Comparison of ENCODE assay signal across 21 cellular contexts in the genomic region with DNA sequence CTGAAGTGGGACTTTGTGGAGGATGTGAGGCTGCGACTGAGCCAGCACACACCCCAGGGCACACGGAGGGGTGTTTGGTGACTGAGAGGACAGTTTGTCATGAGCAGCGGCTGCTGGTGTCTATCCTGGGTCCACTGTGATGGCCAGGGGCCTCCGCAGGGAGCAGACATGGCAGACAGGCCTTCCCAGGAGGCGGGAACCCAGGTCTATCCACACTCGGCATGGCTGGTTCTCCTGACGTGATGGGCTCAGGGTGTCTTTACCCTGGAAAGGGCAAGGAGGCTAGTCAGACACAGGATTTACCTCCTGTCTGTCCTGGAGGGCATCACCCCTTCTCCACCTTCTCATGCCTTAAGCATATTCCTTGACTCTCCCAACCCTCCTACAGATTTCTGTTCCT. TPM values are rescaled to one million over a fixed set of nuclear protein-coding genes. Genes with fewer than 3 reads are reported as not detected.
DNase-seq lines count a peak whose midpoint lies in the region; ATAC-seq, FAIRE-seq and TF ChIP-seq lines count a peak whose summit lies in the region.
"Had no signal": no experiment of that assay in that cellular context is flagged by ENCODE, and none has a peak within 500 bp of the region (broad histone marks: within the 10 kb centered on the region; RNA-seq: fewer than 3 reads in every experiment).

No MANE protein-coding gene starts in this region.

- DNase-seq in activated T-cell treated with anti-CD3 and anti-CD28 coated beads, Interleukin-2, amount 50 U/mL, for 24 hours: no peak
- DNase-seq in activated T-cell treated with anti-CD3 and anti-CD28 coated beads, Interleukin-2, amount 50 U/mL, for 48 hours: no peak
- DNase-seq in kidney: peak; percentile 66
- DNase-seq in NCI-H524 treated with DMSO at 0.1 percent for 48 hours (lab: John Stamatoyannopoulos, UW): no peak
- DNase-seq: CD8-positive, alpha-beta T cell; MM.1S; NCI-H1048; NCI-H1417 treated with DMSO at 0.1 percent for 48 hours; NCI-H187; NCI-H446; NCI-H526 treated with DMSO at 0.1 percent for 48 hours had no signal

- H3K4me3 ChIP-seq in kidney (ENCODE audit: low read length in 2 of 2): no peak overlapping the region
- H3K4me3 ChIP-seq: GM23338, HAP-1 had no signal

- intact Hi-C loops in kidney (cut with DNase I): no loop called here

- H3K9me3 Mint-ChIP-seq in activated T-cell treated with anti-CD3 and anti-CD28 coated beads, Interleukin-2, amount 50 U/mL, for 24 hours: no peaks in the 10 kb centered on the region
- no peaks in the 10 kb centered on the region for H3K9me3 Mint-ChIP-seq in activated T-helper 17 cell treated with anti-CD3 and anti-CD28 coated beads, Interleukin-2, amount 50 U/mL, for 72 hours
- no peaks in the 10 kb centered on the region for H3K9me3 Mint-ChIP-seq in stimulated activated memory B cell treated with anti-CD40 and anti-IgM and Interleukin-4, amounts not matched to agents 10 μg/mL and 1 μg/mL and 100 μg/mL, for 72 hours
- H3K9me3 Mint-ChIP-seq: CD8-positive, alpha-beta T cell; GM23338 had no signal

- H3K27me3 Mint-ChIP-seq in activated T-cell treated with anti-CD3 and anti-CD28 coated beads, Interleukin-2, amount 50 U/mL, for 24 hours: peaks cover 9% of the 10 kb centered on the region
- peaks cover 11% of the 10 kb centered on the region for H3K27me3 Mint-ChIP-seq in activated T-helper 17 cell treated with anti-CD3 and anti-CD28 coated beads, Interleukin-2, amount 50 U/mL, for 72 hours
- H3K27me3 Mint-ChIP-seq in stimulated activated memory B cell treated with anti-CD40 and anti-IgM and Interleukin-4, amounts not matched to agents 10 μg/mL and 1 μg/mL and 100 μg/mL, for 72 hours: peaks cover 39% of the 10 kb centered on the region

- no peak overlapping the region for H3K4me3 Mint-ChIP-seq in activated T-cell treated with anti-CD3 and anti-CD28 coated beads, Interleukin-2, amount 50 U/mL, for 24 hours
- no peak overlapping the region for H3K4me3 Mint-ChIP-seq in activated T-helper 17 cell treated with anti-CD3 and anti-CD28 coated beads, Interleukin-2, amount 50 U/mL, for 72 hours
- H3K4me3 Mint-ChIP-seq in stimulated activated memory B cell treated with anti-CD40 and anti-IgM and Interleukin-4, amounts not matched to agents 10 μg/mL and 1 μg/mL and 100 μg/mL, for 72 hours: no peak overlapping the region
- H3K4me3 Mint-ChIP-seq: CD8-positive, alpha-beta T cell; GM23338 had no signal

- peaks cover 5% of the 10 kb centered on the region for H3K4me1 Mint-ChIP-seq in activated T-cell treated with anti-CD3 and anti-CD28 coated beads, Interleukin-2, amount 50 U/mL, for 24 hours (ENCODE audit: low read depth)
- peaks cover 5% of the 10 kb centered on the region for H3K4me1 Mint-ChIP-seq in activated T-helper 17 cell treated with anti-CD3 and anti-CD28 coated beads, Interleukin-2, amount 50 U/mL, for 72 hours
- peaks cover 11% of the 10 kb centered on the region for H3K4me1 Mint-ChIP-seq in stimulated activated memory B cell treated with anti-CD40 and anti-IgM and Interleukin-4, amounts not matched to agents 10 μg/mL and 1 μg/mL and 100 μg/mL, for 72 hours

- H3K9ac ChIP-seq in kidney (ENCODE audit: low read length in 2 of 2): no peak overlapping the region

- TF ChIP-seq CTCF in kidney (IDR thresholded peaks at IDR 0.05; ENCODE audit: borderline replicate concordance, extremely low read depth, insufficient read depth): no peak

- no peaks in the 10 kb centered on the region for H3K4me1 ChIP-seq in kidney (ENCODE audit: control insufficient read depth in 1 of 2, insufficient read depth in 1 of 2, low read depth in 1 of 2, low read length in 2 of 2)
- H3K4me1 ChIP-seq: HAP-1 had no signal

- ATAC-seq in activated T-helper 17 cell treated with anti-CD3 and anti-CD28 coated beads, Interleukin-2, amount 50 U/mL, for 72 hours (replicated peaks): no peak
- no peak for ATAC-seq in stimulated activated memory B cell treated with anti-CD40 and anti-IgM and Interleukin-4, amounts not matched to agents 10 μg/mL and 1 μg/mL and 100 μg/mL, for 72 hours
- ATAC-seq in HG02759 (IDR thresholded peaks at IDR 0.05; ENCODE audit: unreplicated experiment): no peak
- ATAC-seq: CD8-positive, alpha-beta T cell; GM23338 had no signal

- H3K36me3 Mint-ChIP-seq in activated T-cell treated with anti-CD3 and anti-CD28 coated beads, Interleukin-2, amount 50 U/mL, for 24 hours (ENCODE audit: low read depth): no peaks in the 10 kb centered on the region
- no peaks in the 10 kb centered on the region for H3K36me3 Mint-ChIP-seq in activated T-helper 17 cell treated with anti-CD3 and anti-CD28 coated beads, Interleukin-2, amount 50 U/mL, for 72 hours (ENCODE audit: low read depth)
- no peaks in the 10 kb centered on the region for H3K36me3 Mint-ChIP-seq in stimulated activated memory B cell treated with anti-CD40 and anti-IgM and Interleukin-4, amounts not matched to agents 10 μg/mL and 1 μg/mL and 100 μg/mL, for 72 hours
- H3K36me3 Mint-ChIP-seq: CD8-positive, alpha-beta T cell had no signal

- H3K27ac Mint-ChIP-seq in activated T-cell treated with anti-CD3 and anti-CD28 coated beads, Interleukin-2, amount 50 U/mL, for 24 hours: peak overlapping the region; percentile 38
- H3K27ac Mint-ChIP-seq in activated T-helper 17 cell treated with anti-CD3 and anti-CD28 coated beads, Interleukin-2, amount 50 U/mL, for 72 hours: peak overlapping the region; percentile 48
- peak overlapping the region; percentile 11 for H3K27ac Mint-ChIP-seq in stimulated activated memory B cell treated with anti-CD40 and anti-IgM and Interleukin-4, amounts not matched to agents 10 μg/mL and 1 μg/mL and 100 μg/mL, for 72 hours
- H3K27ac Mint-ChIP-seq: CD8-positive, alpha-beta T cell; GM23338 had no signal

- H3K9me3 ChIP-seq in kidney (ENCODE audit: control insufficient read depth in 1 of 2, low read length in 2 of 2): no peaks in the 10 kb centered on the region
- H3K9me3 ChIP-seq: HAP-1 had no signal

- H3K36me3 ChIP-seq in kidney (ENCODE audit: control insufficient read depth in 1 of 2, insufficient read depth in 2 of 2, low read length in 2 of 2): no peaks in the 10 kb centered on the region
- H3K36me3 ChIP-seq: HAP-1 had no signal

- no peak overlapping the region for H3K27ac ChIP-seq in kidney (ENCODE audit: low read depth in 2 of 2, low read length in 2 of 2)

- FAIRE-seq in kidney (lab: Jason Lieb, UNC): no peak
- FAIRE-seq: GM18507, RCC 7860 had no signal

RNA-seq across cellular contexts. Expression of gene CD300C, which starts 0.7 kb away (rescaled TPM):
- total RNA-seq in activated T-helper 17 cell treated with anti-CD3 and anti-CD28 coated beads, Interleukin-2, amount 50 U/mL, for 72 hours: under 1 TPM in 1 of 2 donors, not detected in 1; 0.28 TPM
- 4.2 TPM for total RNA-seq in kidney
- polyA plus RNA-seq in kidney (ENCODE audit: insufficient read depth, low read depth, low replicate concordance): 0.34 TPM
- total RNA-seq: CD8-positive, alpha-beta T cell; GM23338 had no signal
- polyA plus RNA-seq: GM23338 had no signal

RNA-seq across cellular contexts. Expression of gene CD300LB, which starts 15.3 kb away (rescaled TPM):
- total RNA-seq in activated T-helper 17 cell treated with anti-CD3 and anti-CD28 coated beads, Interleukin-2, amount 50 U/mL, for 72 hours: not detected
- total RNA-seq in kidney: 0.91 TPM
- not detected for polyA plus RNA-seq in kidney (ENCODE audit: insufficient read depth, low read depth, low replicate concordance)
- total RNA-seq: CD8-positive, alpha-beta T cell; GM23338; HT1080 had no signal
- polyA plus RNA-seq: BJ, GM23338 had no signal

RNA-seq across cellular contexts. Expression of gene CD300H, which starts 20.7 kb away (rescaled TPM):
- total RNA-seq in activated T-helper 17 cell treated with anti-CD3 and anti-CD28 coated beads, Interleukin-2, amount 50 U/mL, for 72 hours: not detected
- total RNA-seq in kidney: 2.0 TPM
- polyA plus RNA-seq in kidney (ENCODE audit: insufficient read depth, low read depth, low replicate concordance): not detected
- total RNA-seq: CD8-positive, alpha-beta T cell; GM23338; HT1080; Right ventricle myocardium inferior had no signal
- polyA plus RNA-seq: BJ, GM23338 had no signal

RNA-seq across cellular contexts. Expression of gene CD300LD, which starts 45.5 kb away (rescaled TPM):
- not detected for total RNA-seq in activated T-helper 17 cell treated with anti-CD3 and anti-CD28 coated beads, Interleukin-2, amount 50 U/mL, for 72 hours
- not detected for total RNA-seq in kidney
- polyA plus RNA-seq in kidney (ENCODE audit: insufficient read depth, low read depth, low replicate concordance): not detected
- total RNA-seq: CD8-positive, alpha-beta T cell; GM23338; HT1080; Right ventricle myocardium inferior had no signal
- polyA plus RNA-seq: BJ, GM23338 had no signal
